ENCODE assay signal across 13 cellular contexts in genomic region chr10:77456414-77456813, GRCh38.
A peak's percentile ranks its signal among the peaks of the same experiment; 100 is the strongest.
DNase-seq lines count a peak whose midpoint lies in the region; ATAC-seq and TF ChIP-seq lines count a peak whose summit lies in the region.
"Had no signal": no experiment of that assay in that cellular context is flagged by ENCODE, and none has a peak within 500 bp of the region (broad histone marks: within the 10 kb centered on the region; RNA-seq: fewer than 3 reads in every experiment).

No MANE protein-coding gene starts in this region.

- H3K36me3 Mint-ChIP-seq in activated T-cell treated with anti-CD3 and anti-CD28 coated beads, Interleukin-2, amount 50 U/mL, for 24 hours (ENCODE audit: low read depth): no peaks in the 10 kb centered on the region
- H3K36me3 Mint-ChIP-seq: neural progenitor cell had no signal

- H3K27ac ChIP-seq in Panc1 (ENCODE audit: low read length): no peak overlapping the region; the same call in 1 of the 2 replicates
- H3K27ac ChIP-seq in right lobe of liver: no peak overlapping the region
- H3K27ac ChIP-seq in left ventricle myocardium inferior (replicated peaks): no peak overlapping the region
- H3K27ac ChIP-seq: gastroesophageal sphincter, neural progenitor cell had no signal

- no peak overlapping the region for H3K4me3 ChIP-seq in Panc1 (ENCODE audit: low read depth in 2 of 2, low read length in 2 of 2)
- no peak overlapping the region for H3K4me3 ChIP-seq in right lobe of liver
- no peak overlapping the region for H3K4me3 ChIP-seq in left ventricle myocardium inferior
- H3K4me3 ChIP-seq: gastroesophageal sphincter, neural progenitor cell had no signal

- in situ Hi-C loops in Panc1 (cut with HindIII; ENCODE audit: low pct_unique_long_range_greater_than_20kb, low sequenced_read_pairs): no loop called here

- no peak overlapping the region for H3K4me3 Mint-ChIP-seq in activated T-cell treated with anti-CD3 and anti-CD28 coated beads, Interleukin-2, amount 50 U/mL, for 24 hours
- H3K4me3 Mint-ChIP-seq: CD4-positive, alpha-beta T cell; neural progenitor cell had no signal

- 68% methylated on average over 4 of the region's 5 CpGs for WGBS in right lobe of liver (ENCODE audit: insufficient coverage, low coverage, low lambda C conversion rate, missing lambda C conversion rate)

- ATAC-seq in Panc1 (peak; percentile 62), right lobe of liver (peak; percentile 47 to 76 (median 55))
- ATAC-seq: gastroesophageal sphincter had no signal

- peak; percentile 79 for DNase-seq in DMS153 treated with DMSO at 0.1 percent for 48 hours (lab: John Stamatoyannopoulos, UW; ENCODE audit: unreplicated experiment)
- DNase-seq in NCI-H187 treated with DMSO at 0.1 percent for 48 hours (lab: John Stamatoyannopoulos, UW): peak; percentile 19
- no peak for DNase-seq in Panc1 (ENCODE audit: low read depth, low spot score)
- DNase-seq in right lobe of liver: no peak
- no peak for DNase-seq in activated T-cell treated with anti-CD3 and anti-CD28 coated beads for 4 hours
- no peak for DNase-seq in MV-4-11 (lab: John Stamatoyannopoulos, UW)
- DNase-seq in activated T-cell treated with anti-CD3 and anti-CD28 coated beads, Interleukin-2, amount 50 U/mL, for 24 hours: no peak
- no peak for DNase-seq in left ventricle myocardium inferior
- DNase-seq: activated CD8-positive, alpha-beta memory T cell treated with anti-CD3 and anti-CD28 coated beads, Interleukin-2, amount 50 U/mL, for 4 hours; CD4-positive, alpha-beta T cell; KG1 had no signal

- no peak for TF ChIP-seq POLR2A in right lobe of liver (IDR thresholded peaks at IDR 0.05)

- H3K27ac Mint-ChIP-seq in activated T-cell treated with anti-CD3 and anti-CD28 coated beads, Interleukin-2, amount 50 U/mL, for 24 hours: no peak overlapping the region
- H3K27ac Mint-ChIP-seq: CD4-positive, alpha-beta T cell; neural progenitor cell had no signal

- POLR2A ChIA-PET in Panc1 (lab: Charles Lee): no interaction called here

- BruUV-seq in Panc1 (replicated peaks; lab: Mats Ljungman, UMichigan): no TSS peak

- H3K9me3 ChIP-seq in Panc1 (ENCODE audit: control insufficient read depth, insufficient read depth, low read depth, low read length): no peaks in the 10 kb centered on the region
- H3K9me3 ChIP-seq in right lobe of liver: no peaks in the 10 kb centered on the region
- no peaks in the 10 kb centered on the region for H3K9me3 ChIP-seq in left ventricle myocardium inferior (replicated peaks)
- H3K9me3 ChIP-seq: gastroesophageal sphincter had no signal

- H3K9me3 Mint-ChIP-seq in activated T-cell treated with anti-CD3 and anti-CD28 coated beads, Interleukin-2, amount 50 U/mL, for 24 hours: no peaks in the 10 kb centered on the region
- H3K9me3 Mint-ChIP-seq: CD4-positive, alpha-beta T cell; neural progenitor cell had no signal

- H3K4me1 ChIP-seq in Panc1 (ENCODE audit: control insufficient read depth, insufficient read depth, low read length) (peaks cover 28% of the 10 kb centered on the region), right lobe of liver (peaks cover 0 to 12% (median 4%) of the 10 kb centered on the region in 4 donors), left ventricle myocardium inferior (no peaks in the 10 kb centered on the region)

- H3K36me3 ChIP-seq in Panc1 (ENCODE audit: control insufficient read depth, insufficient read depth, low read length) (no peaks in the 10 kb centered on the region; the same call in 1 of the 2 replicates), right lobe of liver (no peaks in the 10 kb centered on the region), left ventricle myocardium inferior (no peaks in the 10 kb centered on the region)
- H3K36me3 ChIP-seq: gastroesophageal sphincter, neural progenitor cell had no signal

- CTCF ChIA-PET in Panc1 (lab: Charles Lee): no interaction called here

- no peak; the same call in 1 of the 2 replicates for TF ChIP-seq CTCF in Panc1 (IDR thresholded peaks at IDR 0.05)
- peak in 3 of 4 donors; percentile 6 to 18 (median 10) for TF ChIP-seq CTCF in right lobe of liver (IDR thresholded peaks at IDR 0.05)
- TF ChIP-seq CTCF in left ventricle myocardium inferior (IDR thresholded peaks at IDR 0.05; ENCODE audit: borderline replicate concordance): no peak

- H3K27me3 Mint-ChIP-seq in activated T-cell treated with anti-CD3 and anti-CD28 coated beads, Interleukin-2, amount 50 U/mL, for 24 hours: peaks cover 11% of the 10 kb centered on the region
- H3K27me3 Mint-ChIP-seq: CD4-positive, alpha-beta T cell had no signal

- H3K27me3 ChIP-seq in Panc1 (ENCODE audit: control insufficient read depth, insufficient read depth, low read length): no peaks in the 10 kb centered on the region
- no peaks in the 10 kb centered on the region for H3K27me3 ChIP-seq in right lobe of liver
- H3K27me3 ChIP-seq in left ventricle myocardium inferior (ENCODE audit: low read depth): peaks cover 71% of the 10 kb centered on the region
- H3K27me3 ChIP-seq: gastroesophageal sphincter, neural progenitor cell had no signal

- intact Hi-C loops in Panc1 (cut with micrococcal nuclease; ENCODE audit: unreplicated experiment): no loop called here
- intact Hi-C loops in right lobe of liver (cut with DNase I): no loop called here
- intact Hi-C loops in left ventricle myocardium inferior (cut with micrococcal nuclease): no loop called here

- H3K4me1 Mint-ChIP-seq in activated T-cell treated with anti-CD3 and anti-CD28 coated beads, Interleukin-2, amount 50 U/mL, for 24 hours (ENCODE audit: low read depth): no peaks in the 10 kb centered on the region

Comparison
In these comparisons a context has a peak if more than half of its experiments do, and no peak if none do; other contexts are left out.
1. DNase-seq: peak in DMS153 treated with DMSO at 0.1 percent for 48 hours (single experiment) and NCI-H187 treated with DMSO at 0.1 percent for 48 hours (single experiment); none in Panc1 (single experiment), right lobe of liver (0 of 3), activated T-cell treated with anti-CD3 and anti-CD28 coated beads for 4 hours (single experiment), MV-4-11 (single experiment), activated T-cell treated with anti-CD3 and anti-CD28 coated beads, Interleukin-2, amount 50 U/mL, for 24 hours (single experiment) and left ventricle myocardium inferior (single experiment).
2. CTCF ChIP-seq: peak in right lobe of liver (3 of 4); none in Panc1 (single experiment) and left ventricle myocardium inferior (single experiment).